Comparison of ENCODE assay signal across 20 cellular contexts in genomic region chr13:28741080-28741479, GRCh38. TPM values are rescaled to one million over a fixed set of nuclear protein-coding genes. Genes with fewer than 3 reads are reported as not detected.
A peak's percentile ranks its signal among the peaks of the same experiment; 100 is the strongest.
DNase-seq lines count a peak whose midpoint lies in the region; ATAC-seq, FAIRE-seq and TF ChIP-seq lines count a peak whose summit lies in the region.
"Had no signal": no experiment of that assay in that cellular context is flagged by ENCODE, and none has a peak within 500 bp of the region (broad histone marks: within the 10 kb centered on the region; RNA-seq: fewer than 3 reads in every experiment).

No MANE protein-coding gene starts in this region.

- H3K36me3 Mint-ChIP-seq in MCF 10A (ENCODE audit: insufficient read depth, unreplicated experiment) (no peaks in the 10 kb centered on the region), Calu3 (ENCODE audit: insufficient read depth, unreplicated experiment) (no peaks in the 10 kb centered on the region)
- H3K36me3 Mint-ChIP-seq in dendritic cell treated with granulocyte-macrophage colony-stimulating factor and Interleukin-4, amounts not matched to agents 40 ng/mL and 50 ng/mL, for 4 days (ENCODE audit: low read depth), result no peaks in the 10 kb centered on the region
- no peaks in the 10 kb centered on the region for H3K36me3 Mint-ChIP-seq in stimulated activated effector memory CD8-positive, alpha-beta T cell treated with anti-CD3 and anti-CD28 coated beads, Interleukin-12 subunit alpha, Interleukin-12 subunit beta, amount 100 ng/mL, for 72 hours
- H3K36me3 Mint-ChIP-seq: activated naive CD4-positive, alpha-beta T cell treated with anti-CD3 and anti-CD28 coated beads, Interleukin-2, amount 50 U/mL, for 24 hours; neural progenitor cell; WTC11 had no signal

- H3K4me1 ChIP-seq in breast epithelium, result no peaks in the 10 kb centered on the region
- H3K4me1 ChIP-seq: neural progenitor cell, thyroid gland had no signal

- no peaks in the 10 kb centered on the region for H3K36me3 ChIP-seq in breast epithelium
- H3K36me3 ChIP-seq: cardiac muscle cell, neural progenitor cell, thyroid gland had no signal

- FAIRE-seq in D721Med (lab: Jason Lieb, UNC), result no peak
- FAIRE-seq: A204.1 had no signal

- peak; percentile 14 for DNase-seq in MCF 10A (ENCODE audit: unreplicated experiment)
- no peak for DNase-seq in breast epithelium (ENCODE audit: low spot score in 2 of 2)
- DNase-seq in MV-4-11 (lab: John Stamatoyannopoulos, UW), result peak; percentile 78
- no peak for DNase-seq in stimulated activated effector memory CD8-positive, alpha-beta T cell treated with anti-CD3 and anti-CD28 coated beads, Interleukin-12 subunit alpha, Interleukin-12 subunit beta, amount 100 ng/mL, for 72 hours (ENCODE audit: low spot score in 2 of 2)
- DNase-seq in Calu3, result no peak
- DNase-seq in D721Med (ENCODE audit: insufficient read length, low spot score), result no peak
- no peak for DNase-seq in DMS53 treated with DMSO at 0.1 percent for 48 hours (lab: John Stamatoyannopoulos, UW; ENCODE audit: unreplicated experiment)
- DNase-seq: activated CD8-positive, alpha-beta memory T cell treated with anti-CD3 and anti-CD28 coated beads, Interleukin-2, amount 50 U/mL, for 48 hours; foreskin melanocyte; NCI-H1694; NCI-H510A treated with DMSO at 0.1 percent for 48 hours; retina; thyroid gland had no signal

- no peaks in the 10 kb centered on the region for H3K27me3 Mint-ChIP-seq in MCF 10A (ENCODE audit: insufficient read depth, unreplicated experiment)
- H3K27me3 Mint-ChIP-seq in dendritic cell treated with granulocyte-macrophage colony-stimulating factor and Interleukin-4, amounts not matched to agents 40 ng/mL and 50 ng/mL, for 4 days, result no peaks in the 10 kb centered on the region
- no peaks in the 10 kb centered on the region for H3K27me3 Mint-ChIP-seq in Calu3 (ENCODE audit: unreplicated experiment)
- H3K27me3 Mint-ChIP-seq: activated naive CD4-positive, alpha-beta T cell treated with anti-CD3 and anti-CD28 coated beads, Interleukin-2, amount 50 U/mL, for 24 hours had no signal

- CTCF ChIA-PET in MCF 10A (lab: Yijun Ruan, JAX), result no interaction called here
- CTCF ChIA-PET in Calu3 (lab: Charles Lee), result no interaction called here

- no peak overlapping the region for H3K4me3 ChIP-seq in breast epithelium
- H3K4me3 ChIP-seq: cardiac muscle cell, lung, neural progenitor cell, thyroid gland had no signal

- ATAC-seq in stimulated activated effector memory CD8-positive, alpha-beta T cell treated with anti-CD3 and anti-CD28 coated beads, Interleukin-12 subunit alpha, Interleukin-12 subunit beta, amount 100 ng/mL, for 72 hours, result peak; percentile 45
- ATAC-seq: WTC11 had no signal

- no TSS peak for BruUV-seq in MCF 10A (replicated peaks; lab: Mats Ljungman, UMichigan)
- no TSS peak for BruUV-seq in Calu3 (replicated peaks; lab: Mats Ljungman, UMichigan)

- no peak overlapping the region for H3K27ac Mint-ChIP-seq in MCF 10A (ENCODE audit: low read depth, unreplicated experiment)
- peak overlapping the region; percentile 94 for H3K27ac Mint-ChIP-seq in dendritic cell treated with granulocyte-macrophage colony-stimulating factor and Interleukin-4, amounts not matched to agents 40 ng/mL and 50 ng/mL, for 4 days
- no peak overlapping the region for H3K27ac Mint-ChIP-seq in stimulated activated effector memory CD8-positive, alpha-beta T cell treated with anti-CD3 and anti-CD28 coated beads, Interleukin-12 subunit alpha, Interleukin-12 subunit beta, amount 100 ng/mL, for 72 hours
- no peak overlapping the region for H3K27ac Mint-ChIP-seq in Calu3 (ENCODE audit: unreplicated experiment)
- H3K27ac Mint-ChIP-seq: activated naive CD4-positive, alpha-beta T cell treated with anti-CD3 and anti-CD28 coated beads, Interleukin-2, amount 50 U/mL, for 24 hours; neural progenitor cell; WTC11 had no signal

- no peaks in the 10 kb centered on the region for H3K27me3 ChIP-seq in breast epithelium
- H3K27me3 ChIP-seq: cardiac muscle cell, neural progenitor cell, thyroid gland had no signal

- H3K27ac ChIP-seq in breast epithelium, result no peak overlapping the region
- H3K27ac ChIP-seq: cardiac muscle cell, neural progenitor cell, thyroid gland had no signal

- TF ChIP-seq CTCF in MCF 10A (IDR thresholded peaks at IDR 0.05; ENCODE audit: unreplicated experiment), result no peak
- no peak for TF ChIP-seq CTCF in breast epithelium (IDR thresholded peaks at IDR 0.05)
- TF ChIP-seq CTCF in Calu3 (IDR thresholded peaks at IDR 0.05; ENCODE audit: unreplicated experiment), result no peak
- TF ChIP-seq CTCF in D721Med (IDR thresholded peaks at IDR 0.05; ENCODE audit: insufficient read depth, missing control alignments), result no peak

- intact Hi-C loops in MCF 10A (cut with micrococcal nuclease) (no loop called here), breast epithelium (cut with DNase I; ENCODE audit: low total_unique reads) (no loop called here), Calu3 (cut with micrococcal nuclease; ENCODE audit: unreplicated experiment) (no loop called here)
- intact Hi-C loops in dendritic cell treated with granulocyte-macrophage colony-stimulating factor and Interleukin-4, amounts not matched to agents 40 ng/mL and 50 ng/mL, for 4 days (cut with micrococcal nuclease), result loop anchor here (5.0 kb wide), 1 partner anchor 34 kb away; no protein-coding TSS in a partner anchor

- TF ChIP-seq POLR2A in breast epithelium (IDR thresholded peaks at IDR 0.05), result no peak

- H3K4me1 Mint-ChIP-seq in MCF 10A (ENCODE audit: insufficient read depth, unreplicated experiment), result peaks cover 9% of the 10 kb centered on the region
- H3K4me1 Mint-ChIP-seq in dendritic cell treated with granulocyte-macrophage colony-stimulating factor and Interleukin-4, amounts not matched to agents 40 ng/mL and 50 ng/mL, for 4 days (ENCODE audit: low read depth), result peaks cover 52% of the 10 kb centered on the region
- no peaks in the 10 kb centered on the region for H3K4me1 Mint-ChIP-seq in stimulated activated effector memory CD8-positive, alpha-beta T cell treated with anti-CD3 and anti-CD28 coated beads, Interleukin-12 subunit alpha, Interleukin-12 subunit beta, amount 100 ng/mL, for 72 hours
- H3K4me1 Mint-ChIP-seq in Calu3 (ENCODE audit: low read depth, unreplicated experiment), result no peaks in the 10 kb centered on the region

- H3K4me3 Mint-ChIP-seq in MCF 10A (ENCODE audit: unreplicated experiment) (no peak overlapping the region), Calu3 (ENCODE audit: low read depth, unreplicated experiment) (no peak overlapping the region)
- no peak overlapping the region for H3K4me3 Mint-ChIP-seq in dendritic cell treated with granulocyte-macrophage colony-stimulating factor and Interleukin-4, amounts not matched to agents 40 ng/mL and 50 ng/mL, for 4 days
- no peak overlapping the region for H3K4me3 Mint-ChIP-seq in stimulated activated effector memory CD8-positive, alpha-beta T cell treated with anti-CD3 and anti-CD28 coated beads, Interleukin-12 subunit alpha, Interleukin-12 subunit beta, amount 100 ng/mL, for 72 hours
- H3K4me3 Mint-ChIP-seq: activated naive CD4-positive, alpha-beta T cell treated with anti-CD3 and anti-CD28 coated beads, Interleukin-2, amount 50 U/mL, for 24 hours; neural progenitor cell; WTC11 had no signal

- H3K9me3 Mint-ChIP-seq in MCF 10A (ENCODE audit: unreplicated experiment) (no peaks in the 10 kb centered on the region), Calu3 (ENCODE audit: low read depth, unreplicated experiment) (no peaks in the 10 kb centered on the region)
- no peaks in the 10 kb centered on the region for H3K9me3 Mint-ChIP-seq in dendritic cell treated with granulocyte-macrophage colony-stimulating factor and Interleukin-4, amounts not matched to agents 40 ng/mL and 50 ng/mL, for 4 days
- H3K9me3 Mint-ChIP-seq in stimulated activated effector memory CD8-positive, alpha-beta T cell treated with anti-CD3 and anti-CD28 coated beads, Interleukin-12 subunit alpha, Interleukin-12 subunit beta, amount 100 ng/mL, for 72 hours, result no peaks in the 10 kb centered on the region
- H3K9me3 Mint-ChIP-seq: activated naive CD4-positive, alpha-beta T cell treated with anti-CD3 and anti-CD28 coated beads, Interleukin-2, amount 50 U/mL, for 24 hours; neural progenitor cell had no signal

- POLR2A ChIA-PET in MCF 10A (lab: Yijun Ruan, JAX), result no interaction called here

- no peaks in the 10 kb centered on the region for H3K9me3 ChIP-seq in breast epithelium
- H3K9me3 ChIP-seq: thyroid gland had no signal

RNA-seq across cellular contexts. Expression of gene SLC46A3, which starts 22.3 kb away (rescaled TPM):
- total RNA-seq in MCF 10A (2022) (6.4 and 8.1 TPM in 2 replicates), breast epithelium (10 to 100 TPM; 17.1 to 29.7 (median 25.6) TPM), Calu3 (2022) (1.3 TPM in 2 replicates)

Comparison
In these comparisons a context has a peak if more than half of its experiments do, and no peak if none do; other contexts are left out.
1. DNase-seq: peak in MCF 10A (single experiment) and MV-4-11 (single experiment); none in breast epithelium (0 of 2), stimulated activated effector memory CD8-positive, alpha-beta T cell treated with anti-CD3 and anti-CD28 coated beads, Interleukin-12 subunit alpha, Interleukin-12 subunit beta, amount 100 ng/mL, for 72 hours (0 of 2), Calu3 (single experiment), D721Med (single experiment) and DMS53 treated with DMSO at 0.1 percent for 48 hours (single experiment).